Comparison of ENCODE assay signal across 8 cellular contexts in the genomic region with DNA sequence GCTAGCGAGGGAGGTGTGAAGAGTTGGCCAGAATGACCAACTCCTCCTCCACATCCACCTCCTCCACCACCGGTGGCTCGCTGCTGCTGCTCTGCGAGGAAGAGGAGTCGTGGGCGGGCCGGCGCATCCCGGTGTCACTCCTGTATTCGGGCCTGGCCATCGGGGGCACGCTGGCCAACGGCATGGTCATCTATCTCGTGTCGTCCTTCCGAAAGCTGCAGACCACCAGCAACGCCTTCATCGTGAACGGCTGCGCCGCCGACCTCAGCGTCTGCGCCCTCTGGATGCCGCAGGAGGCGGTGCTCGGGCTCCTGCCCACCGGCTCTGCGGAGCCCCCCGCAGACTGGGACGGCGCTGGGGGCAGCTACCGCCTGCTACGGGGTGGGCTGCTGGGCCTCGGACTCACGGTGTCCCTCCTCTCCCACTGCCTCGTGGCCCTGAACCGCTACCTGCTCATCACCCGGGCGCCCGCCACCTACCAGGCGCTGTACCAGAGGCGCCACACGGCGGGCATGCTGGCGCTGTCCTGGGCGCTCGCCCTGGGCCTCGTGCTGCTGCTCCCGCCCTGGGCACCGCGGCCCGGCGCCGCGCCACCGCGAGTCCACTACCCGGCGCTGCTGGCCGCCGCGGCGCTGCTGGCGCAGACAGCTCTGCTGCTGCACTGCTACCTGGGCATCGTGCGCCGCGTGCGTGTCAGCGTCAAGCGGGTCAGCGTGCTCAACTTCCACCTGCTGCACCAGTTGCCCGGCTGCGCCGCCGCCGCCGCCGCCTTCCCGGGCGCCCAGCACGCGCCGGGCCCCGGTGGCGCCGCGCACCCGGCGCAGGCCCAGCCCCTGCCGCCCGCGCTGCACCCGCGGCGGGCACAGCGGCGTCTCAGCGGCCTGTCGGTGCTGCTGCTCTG. TPM values are rescaled to one million over a fixed set of nuclear protein-coding genes. Genes with fewer than 3 reads are reported as not detected.
DNase-seq lines count a peak whose midpoint lies in the region; ATAC-seq and TF ChIP-seq lines count a peak whose summit lies in the region.

No MANE protein-coding gene starts in this region.

- no peak for TF ChIP-seq POLR2A in uterus (IDR thresholded peaks at IDR 0.05)

- peak; percentile 56 for ATAC-seq in CD4-positive, alpha-beta T cell (ENCODE audit: poor library complexity)
- peak; percentile 53 for ATAC-seq in esophagus mucosa
- peak; percentile 65 to 72 for ATAC-seq in naive thymus-derived CD8-positive, alpha-beta T cell

- peaks cover 44% of the 10 kb centered on the region for H3K27me3 ChIP-seq in CD4-positive, alpha-beta T cell (ENCODE audit: control insufficient read depth, insufficient read depth, low read length)
- peaks cover 0 to 11% of the 10 kb centered on the region in 2 donors for H3K27me3 ChIP-seq in uterus

- H3K27me3 Mint-ChIP-seq in CD4-positive, alpha-beta T cell, result peaks cover 86% of the 10 kb centered on the region
- H3K27me3 Mint-ChIP-seq in naive thymus-derived CD8-positive, alpha-beta T cell, result peaks cover 17 to 58% (median 36%) of the 10 kb centered on the region in 5 donors

- no peaks in the 10 kb centered on the region for H3K9me3 Mint-ChIP-seq in CD4-positive, alpha-beta T cell
- H3K9me3 Mint-ChIP-seq in naive thymus-derived CD8-positive, alpha-beta T cell, result peaks cover 0 to 2% (median 0%) of the 10 kb centered on the region in 9 donors

- CTCF ChIA-PET in CD4-positive, alpha-beta T cell (lab: Charles Lee), result no interaction called here

- no peak for TF ChIP-seq CTCF in CD4-positive, alpha-beta T cell (IDR thresholded peaks at IDR 0.05)
- no peak for TF ChIP-seq CTCF in uterus (IDR thresholded peaks at IDR 0.05)

- peak in 5 of 10 experiments; percentile 5 to 37 (median 13) for DNase-seq in CD4-positive, alpha-beta T cell
- DNase-seq in HT1080 (ENCODE audit: low read depth), result peak; percentile 8
- peak; percentile 47 to 54 for DNase-seq in activated CD4-positive, alpha-beta T cell treated with anti-CD3 and anti-CD28 coated beads, Interleukin-2, amount 50 U/mL, for 48 hours
- peak in 6 of 10 donors; percentile 12 to 32 (median 24) for DNase-seq in naive thymus-derived CD8-positive, alpha-beta T cell
- DNase-seq in uterus, result no peak
- no peak for DNase-seq in HuH-7.5 (ENCODE audit: low spot score)
- no peak for DNase-seq in NCI-H1436 treated with DMSO at 0.1 percent for 48 hours (lab: John Stamatoyannopoulos, UW)

- H3K9me3 ChIP-seq in CD4-positive, alpha-beta T cell (ENCODE audit: control insufficient read depth, low read length), result no peaks in the 10 kb centered on the region
- H3K9me3 ChIP-seq in uterus, result no peaks in the 10 kb centered on the region

- H3K27ac ChIP-seq in CD4-positive, alpha-beta T cell (ENCODE audit: low read depth, low read length), result no peak overlapping the region
- no peak overlapping the region for H3K27ac ChIP-seq in uterus

- peak overlapping the region; percentile 68 for H3K4me3 Mint-ChIP-seq in CD4-positive, alpha-beta T cell
- H3K4me3 Mint-ChIP-seq in naive thymus-derived CD8-positive, alpha-beta T cell, result peak overlapping the region; percentile 61 to 80 (median 70)

- H3K36me3 ChIP-seq in uterus, result no peaks in the 10 kb centered on the region

- peak overlapping the region; percentile 16 to 42 for H3K4me3 ChIP-seq in uterus

- H3K36me3 Mint-ChIP-seq in CD4-positive, alpha-beta T cell (ENCODE audit: low read depth), result no peaks in the 10 kb centered on the region
- H3K36me3 Mint-ChIP-seq in naive thymus-derived CD8-positive, alpha-beta T cell, result no peaks in the 10 kb centered on the region

- intact Hi-C loops in CD4-positive, alpha-beta T cell (cut with DNase I, micrococcal nuclease), result no loop called here
- intact Hi-C loops in uterus (cut with DNase I; ENCODE audit: low total_unique reads), result no loop called here

- peaks cover 0 to 13% of the 10 kb centered on the region in 2 donors for H3K4me1 ChIP-seq in uterus

- H3K4me1 Mint-ChIP-seq in CD4-positive, alpha-beta T cell (ENCODE audit: low read depth), result no peaks in the 10 kb centered on the region
- peaks cover 0 to 9% (median 7%) of the 10 kb centered on the region in 4 donors for H3K4me1 Mint-ChIP-seq in naive thymus-derived CD8-positive, alpha-beta T cell

- POLR2A ChIA-PET in CD4-positive, alpha-beta T cell (lab: Charles Lee), result interaction anchor here (1.0 kb wide), 1 partner anchor 12 kb away, joined by 4 read pairs; no protein-coding TSS in a partner anchor
- POLR2A ChIA-PET in naive thymus-derived CD8-positive, alpha-beta T cell (lab: Charles Lee), result interaction anchor here (0.9 to 1.0 kb wide), 2 partner anchors 8 to 10 kb away, joined by 3 read pairs; no protein-coding TSS in a partner anchor

- no peak overlapping the region for H3K27ac Mint-ChIP-seq in CD4-positive, alpha-beta T cell
- peak overlapping the region in 1 of 10 donors; percentile 55 for H3K27ac Mint-ChIP-seq in naive thymus-derived CD8-positive, alpha-beta T cell

RNA-seq across cellular contexts. Expression of a gene that starts 1.2 kb away (rescaled TPM):
- not detected for total RNA-seq in CD4-positive, alpha-beta T cell
- total RNA-seq in HT1080 (2014; rRNA removed; shearing (Covaris generic)), result 0.11 TPM in 1 of 2 replicates, not detected in the other
- 0.07 and 0.19 TPM in 2 replicates for polyA plus RNA-seq in HT1080 (2015; cell fraction: cytosol; rRNA removed)
- polyA plus RNA-seq in HT1080 (2015; cell fraction: nucleus; rRNA removed), result 0.09 and 0.11 TPM in 2 replicates
- total RNA-seq in esophagus mucosa (not detected), uterus (under 1 TPM in 1 of 4 donors, not detected in 3; 0.21 TPM)
- total RNA-seq in naive thymus-derived CD8-positive, alpha-beta T cell, result under 1 TPM in 1 of 2 experiments, not detected in 1; 0.16 TPM
- not detected for polyA plus RNA-seq in naive thymus-derived CD8-positive, alpha-beta T cell

Comparison
In these comparisons a context has a peak if more than half of its experiments do, and no peak if none do; other contexts are left out.
1. DNase-seq: peak in HT1080 (single experiment), activated CD4-positive, alpha-beta T cell treated with anti-CD3 and anti-CD28 coated beads, Interleukin-2, amount 50 U/mL, for 48 hours (2 of 2) and naive thymus-derived CD8-positive, alpha-beta T cell (6 of 10); none in uterus (0 of 2), HuH-7.5 (single experiment) and NCI-H1436 treated with DMSO at 0.1 percent for 48 hours (single experiment).
2. Peak in every context shown above with its lines, with median percentiles within 50 percentile points of each other: ATAC-seq.